1 cellular context compared by ENCODE assay signal in the genomic region with DNA sequence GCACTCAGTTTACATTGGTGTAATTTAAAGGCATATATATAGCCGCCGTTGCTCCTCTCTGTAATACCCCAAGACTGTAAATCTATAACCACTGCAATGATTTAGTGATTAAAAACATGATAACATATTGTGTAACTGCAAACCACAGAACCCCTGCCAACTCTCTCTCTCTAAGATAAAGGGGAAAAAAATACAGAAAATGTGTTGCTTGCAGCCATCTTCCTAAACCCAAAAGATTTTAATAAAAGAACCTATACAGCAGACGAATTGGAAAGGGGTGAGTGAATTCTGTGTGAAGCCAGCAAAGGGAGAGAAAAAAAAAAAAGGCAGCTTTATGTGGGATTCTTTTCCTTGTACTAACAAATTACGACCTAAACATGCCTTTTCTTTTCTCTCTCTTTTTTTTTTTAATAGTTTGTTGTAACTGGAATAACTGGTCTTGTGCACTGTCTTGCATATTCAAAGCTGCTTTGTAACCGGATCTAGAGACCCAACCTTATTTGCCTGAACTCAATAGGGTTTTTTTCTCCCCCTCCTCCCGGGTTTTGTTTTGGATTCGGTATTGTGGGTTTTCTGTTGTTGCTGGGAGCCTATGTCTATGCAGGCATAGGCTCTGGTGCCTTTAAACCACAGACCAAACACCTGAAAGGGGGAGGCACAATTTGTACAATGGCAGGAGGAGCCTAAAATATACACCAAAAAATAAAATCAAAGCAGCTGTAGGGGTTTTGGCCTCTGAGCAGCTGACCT.
TF ChIP-seq lines count a peak whose summit lies in the region.

No MANE protein-coding gene starts in this region.

TF ChIP-seq in HCT116, 20 proteins besides CTCF, POLR2A, EP300 and RAD21 (continued from another document):
- TF ChIP-seq, protein P1, sequence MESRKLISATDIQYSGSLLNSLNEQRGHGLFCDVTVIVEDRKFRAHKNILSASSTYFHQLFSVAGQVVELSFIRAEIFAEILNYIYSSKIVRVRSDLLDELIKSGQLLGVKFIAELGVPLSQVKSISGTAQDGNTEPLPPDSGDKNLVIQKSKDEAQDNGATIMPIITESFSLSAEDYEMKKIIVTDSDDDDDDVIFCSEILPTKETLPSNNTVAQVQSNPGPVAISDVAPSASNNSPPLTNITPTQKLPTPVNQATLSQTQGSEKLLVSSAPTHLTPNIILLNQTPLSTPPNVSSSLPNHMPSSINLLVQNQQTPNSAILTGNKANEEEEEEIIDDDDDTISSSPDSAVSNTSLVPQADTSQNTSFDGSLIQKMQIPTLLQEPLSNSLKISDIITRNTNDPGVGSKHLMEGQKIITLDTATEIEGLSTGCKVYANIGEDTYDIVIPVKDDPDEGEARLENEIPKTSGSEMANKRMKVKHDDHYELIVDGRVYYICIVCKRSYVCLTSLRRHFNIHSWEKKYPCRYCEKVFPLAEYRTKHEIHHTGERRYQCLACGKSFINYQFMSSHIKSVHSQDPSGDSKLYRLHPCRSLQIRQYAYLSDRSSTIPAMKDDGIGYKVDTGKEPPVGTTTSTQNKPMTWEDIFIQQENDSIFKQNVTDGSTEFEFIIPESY (IDR thresholded peaks at IDR 0.05; ENCODE audit: extremely low read depth, insufficient replicate concordance, low read length): no peak
- TF ChIP-seq ZFX (IDR thresholded peaks at IDR 0.05): no peak
- TF ChIP-seq SRF (IDR thresholded peaks at IDR 0.05; ENCODE audit: low read depth): no peak
- no peak for TF ChIP-seq JUND (IDR thresholded peaks at IDR 0.05)
- TF ChIP-seq ELF1 (IDR thresholded peaks at IDR 0.05; ENCODE audit: borderline replicate concordance, low read depth): no peak
- no peak for TF ChIP-seq SP1 (IDR thresholded peaks at IDR 0.05; ENCODE audit: low read depth)
- TF ChIP-seq YY1 (IDR thresholded peaks at IDR 0.05; ENCODE audit: extremely low read depth, insufficient replicate concordance, low read depth, low read length): no peak
- TF ChIP-seq CBX3 (IDR thresholded peaks at IDR 0.05; ENCODE audit: low read depth): no peak
- TF ChIP-seq, protein P2, sequence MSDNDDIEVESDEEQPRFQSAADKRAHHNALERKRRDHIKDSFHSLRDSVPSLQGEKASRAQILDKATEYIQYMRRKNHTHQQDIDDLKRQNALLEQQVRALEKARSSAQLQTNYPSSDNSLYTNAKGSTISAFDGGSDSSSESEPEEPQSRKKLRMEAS (IDR thresholded peaks at IDR 0.05): no peak
- TF ChIP-seq, protein P3, sequence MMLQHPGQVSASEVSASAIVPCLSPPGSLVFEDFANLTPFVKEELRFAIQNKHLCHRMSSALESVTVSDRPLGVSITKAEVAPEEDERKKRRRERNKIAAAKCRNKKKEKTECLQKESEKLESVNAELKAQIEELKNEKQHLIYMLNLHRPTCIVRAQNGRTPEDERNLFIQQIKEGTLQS (IDR thresholded peaks at IDR 0.05): no peak
- TF ChIP-seq SIN3A (IDR thresholded peaks at IDR 0.05; ENCODE audit: low read depth): no peak
- TF ChIP-seq FOSL1 (IDR thresholded peaks at IDR 0.05; ENCODE audit: low read depth): no peak
TF ChIP-seq in HCT116: peak in this region for 0.
